Comparison of ENCODE assay signal across 8 cellular contexts in the genomic region with DNA sequence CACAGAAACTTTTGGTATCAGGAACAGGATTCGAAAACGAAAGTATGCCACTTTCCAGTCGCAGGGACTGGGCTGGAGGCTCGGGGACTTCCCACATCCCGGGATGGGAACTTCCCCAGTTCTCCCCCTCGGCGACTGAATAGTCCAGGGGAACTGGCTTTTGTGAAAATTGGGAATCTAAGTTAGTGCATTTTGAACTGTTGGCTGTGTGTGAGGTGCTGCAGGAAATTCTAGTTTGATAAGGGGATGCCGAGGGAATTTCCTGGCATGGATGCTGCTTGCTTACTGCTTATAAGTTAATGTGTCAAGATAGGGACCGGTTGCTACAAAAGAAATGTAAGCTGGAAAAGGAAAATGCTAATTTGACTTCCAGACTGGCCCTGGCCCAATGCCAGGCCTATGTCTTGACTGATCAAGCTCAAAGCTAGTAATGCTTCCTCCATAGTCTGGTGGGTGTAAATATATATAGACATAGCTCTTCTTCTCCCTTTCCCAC.
DNase-seq lines count a peak whose midpoint lies in the region; ATAC-seq and TF ChIP-seq lines count a peak whose summit lies in the region.

No MANE protein-coding gene starts in this region.

- ATAC-seq in HG03095 (IDR thresholded peaks at IDR 0.05; ENCODE audit: unreplicated experiment), result no peak

- no peaks in the 10 kb centered on the region for H3K36me3 ChIP-seq in CD4-positive, alpha-beta memory T cell (ENCODE audit: insufficient read depth, low read length)
- H3K36me3 ChIP-seq in breast epithelium, result no peaks in the 10 kb centered on the region

- peaks cover 9% of the 10 kb centered on the region for H3K4me1 ChIP-seq in CD4-positive, alpha-beta memory T cell (ENCODE audit: insufficient read depth, low read length)
- H3K4me1 ChIP-seq in breast epithelium, result no peaks in the 10 kb centered on the region

- H3K4me3 Mint-ChIP-seq in CD4-positive, alpha-beta memory T cell, result peak overlapping the region; percentile 49 to 78 (median 76)

- intact Hi-C loops in CD4-positive, alpha-beta memory T cell (cut with micrococcal nuclease), result no loop called here
- intact Hi-C loops in breast epithelium (cut with DNase I; ENCODE audit: low total_unique reads), result no loop called here

- H3K36me3 Mint-ChIP-seq in CD4-positive, alpha-beta memory T cell, result no peaks in the 10 kb centered on the region

- POLR2A ChIA-PET in CD4-positive, alpha-beta memory T cell (lab: Charles Lee; ENCODE audit: partially characterized antibody), result no interaction called here

- TF ChIP-seq CTCF in LNCaP clone FGC (IDR thresholded peaks at IDR 0.05; ENCODE audit: control insufficient read depth, extremely low read depth, insufficient read depth), result no peak
- no peak for TF ChIP-seq CTCF in breast epithelium (IDR thresholded peaks at IDR 0.05)

- TF ChIP-seq POLR2A in breast epithelium (IDR thresholded peaks at IDR 0.05), result no peak

- no peak for DNase-seq in CD4-positive, alpha-beta memory T cell
- peak; percentile 25 for DNase-seq in LNCaP clone FGC (ENCODE audit: low read depth)
- peak in 1 of 2 donors; percentile 43 for DNase-seq in breast epithelium (ENCODE audit: low spot score in 2 of 2)
- DNase-seq in lung microvascular endothelial cell (ENCODE audit: low read depth in 2 of 2), result peak; percentile 78 to 80
- DNase-seq in ureter (ENCODE audit: low spot score), result peak; percentile 54
- DNase-seq in activated naive CD4-positive, alpha-beta T cell (lab: John Stamatoyannopoulos, UW), result no peak
- no peak for DNase-seq in NCI-H146 (lab: John Stamatoyannopoulos, UW)

- peak overlapping the region; percentile 19 to 34 for H3K4me3 ChIP-seq in CD4-positive, alpha-beta memory T cell (ENCODE audit: low read length in 2 of 2)
- H3K4me3 ChIP-seq in LNCaP clone FGC (ENCODE audit: low read depth, low read length) (peak overlapping the region; percentile 63), breast epithelium (peak overlapping the region; percentile 45 to 76 (median 57))

- H3K27ac ChIP-seq in CD4-positive, alpha-beta memory T cell (ENCODE audit: low read depth, low read length), result no peak overlapping the region
- H3K27ac ChIP-seq in breast epithelium, result peak overlapping the region; percentile 84 to 87

- H3K27ac Mint-ChIP-seq in CD4-positive, alpha-beta memory T cell, result peak overlapping the region in 3 of 7 donors; percentile 12 to 25 (median 24)

- peaks cover 16 to 18% of the 10 kb centered on the region in 2 donors for H3K27me3 Mint-ChIP-seq in CD4-positive, alpha-beta memory T cell

- H3K4me1 Mint-ChIP-seq in CD4-positive, alpha-beta memory T cell, result peaks cover 6 to 12% (median 8%) of the 10 kb centered on the region in 4 donors

- no peaks in the 10 kb centered on the region for H3K27me3 ChIP-seq in CD4-positive, alpha-beta memory T cell (ENCODE audit: insufficient read depth, low read length)
- no peaks in the 10 kb centered on the region for H3K27me3 ChIP-seq in breast epithelium

- H3K9me3 ChIP-seq in CD4-positive, alpha-beta memory T cell (ENCODE audit: control insufficient read depth in 1 of 2, low read length in 2 of 2), result no peaks in the 10 kb centered on the region
- no peaks in the 10 kb centered on the region for H3K9me3 ChIP-seq in breast epithelium

- H3K9me3 Mint-ChIP-seq in CD4-positive, alpha-beta memory T cell, result peaks cover 0 to 1% (median 0%) of the 10 kb centered on the region in 8 donors

- CTCF ChIA-PET in CD4-positive, alpha-beta memory T cell (lab: Charles Lee; ENCODE audit: partially characterized antibody), result no interaction called here

Comparison
In these comparisons a context has a peak if more than half of its experiments do, and no peak if none do; other contexts are left out.
1. DNase-seq: peak in LNCaP clone FGC (single experiment), lung microvascular endothelial cell (2 of 2) and ureter (single experiment); none in CD4-positive, alpha-beta memory T cell (0 of 5), activated naive CD4-positive, alpha-beta T cell (0 of 4) and NCI-H146 (single experiment).
2. Peak in every context shown above with its lines, with median percentiles within 50 percentile points of each other: H3K4me3 ChIP-seq.